ENCODE assay signal across 2 cellular contexts in genomic region chr10:87878664-87879459, GRCh38.
TF ChIP-seq lines count a peak whose summit lies in the region.

No MANE protein-coding gene starts in this region.

TF ChIP-seq in HepG2, 621 proteins besides CTCF, POLR2A, EP300 and RAD21:
- peak; percentile 74 to 89 for TF ChIP-seq MAFK (conservative IDR thresholded peaks at IDR 0.05 in 1 of 2, IDR thresholded peaks at IDR 0.05 in 1 of 2; ENCODE audit: low read length in 2 of 2)
- no peak for TF ChIP-seq ZNF354B (CRISPR knock-in tag; IDR thresholded peaks at IDR 0.05)
- no peak for TF ChIP-seq ZFP62 (CRISPR knock-in tag; IDR thresholded peaks at IDR 0.05)
- TF ChIP-seq MTA1 (CRISPR knock-in tag; IDR thresholded peaks at IDR 0.05; ENCODE audit: borderline replicate concordance): no peak
- TF ChIP-seq HNRNPH1 (optimal IDR thresholded peaks at IDR 0.05; ENCODE audit: low read depth, low read length): no peak
- no peak for TF ChIP-seq ZNF496 (CRISPR knock-in tag; IDR thresholded peaks at IDR 0.05; ENCODE audit: insufficient replicate concordance)
- no peak for TF ChIP-seq NFE2 (CRISPR knock-in tag; IDR thresholded peaks at IDR 0.05)
- no peak for TF ChIP-seq ZNF33B (CRISPR knock-in tag; IDR thresholded peaks at IDR 0.05)
- no peak for TF ChIP-seq MBNL3 (CRISPR knock-in tag; conservative IDR thresholded peaks at IDR 0.05)
- peak; percentile 87 for TF ChIP-seq MAFF (IDR thresholded peaks at IDR 0.05; ENCODE audit: low read depth, low read length)
- TF ChIP-seq, protein P1, sequence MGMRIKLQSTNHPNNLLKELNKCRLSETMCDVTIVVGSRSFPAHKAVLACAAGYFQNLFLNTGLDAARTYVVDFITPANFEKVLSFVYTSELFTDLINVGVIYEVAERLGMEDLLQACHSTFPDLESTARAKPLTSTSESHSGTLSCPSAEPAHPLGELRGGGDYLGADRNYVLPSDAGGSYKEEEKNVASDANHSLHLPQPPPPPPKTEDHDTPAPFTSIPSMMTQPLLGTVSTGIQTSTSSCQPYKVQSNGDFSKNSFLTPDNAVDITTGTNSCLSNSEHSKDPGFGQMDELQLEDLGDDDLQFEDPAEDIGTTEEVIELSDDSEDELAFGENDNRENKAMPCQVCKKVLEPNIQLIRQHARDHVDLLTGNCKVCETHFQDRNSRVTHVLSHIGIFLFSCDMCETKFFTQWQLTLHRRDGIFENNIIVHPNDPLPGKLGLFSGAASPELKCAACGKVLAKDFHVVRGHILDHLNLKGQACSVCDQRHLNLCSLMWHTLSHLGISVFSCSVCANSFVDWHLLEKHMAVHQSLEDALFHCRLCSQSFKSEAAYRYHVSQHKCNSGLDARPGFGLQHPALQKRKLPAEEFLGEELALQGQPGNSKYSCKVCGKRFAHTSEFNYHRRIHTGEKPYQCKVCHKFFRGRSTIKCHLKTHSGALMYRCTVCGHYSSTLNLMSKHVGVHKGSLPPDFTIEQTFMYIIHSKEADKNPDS (CRISPR knock-in tag; IDR thresholded peaks at IDR 0.05): no peak
- no peak for TF ChIP-seq SIN3B (IDR thresholded peaks at IDR 0.05; ENCODE audit: low read length)
- no peak for TF ChIP-seq ZZZ3 (CRISPR knock-in tag; IDR thresholded peaks at IDR 0.05; ENCODE audit: borderline replicate concordance)
- no peak for TF ChIP-seq TRIM24 (CRISPR knock-in tag; IDR thresholded peaks at IDR 0.05)

TF ChIP-seq in endothelial cell of umbilical vein, 7 proteins besides CTCF, POLR2A, EP300 and RAD21:
- no peak for TF ChIP-seq GATA2 (IDR thresholded peaks at IDR 0.05; ENCODE audit: insufficient read depth, insufficient read length, low read depth, low read length)
- TF ChIP-seq JUN (IDR thresholded peaks at IDR 0.05; ENCODE audit: borderline replicate concordance, insufficient read depth, insufficient read length, low read depth): no peak
- no peak for TF ChIP-seq POLR2AphosphoS5 (IDR thresholded peaks at IDR 0.05; ENCODE audit: insufficient read depth, low read depth, low read length)
